Comparison of ENCODE assay signal across 17 cellular contexts in genomic region chr6:150676339-150676738, GRCh38.
DNase-seq lines count a peak whose midpoint lies in the region; ATAC-seq and TF ChIP-seq lines count a peak whose summit lies in the region.
"Had no signal": no experiment of that assay in that cellular context is flagged by ENCODE, and none has a peak within 500 bp of the region (broad histone marks: within the 10 kb centered on the region; RNA-seq: fewer than 3 reads in every experiment).

No MANE protein-coding gene starts in this region.

- H3K9me3 Mint-ChIP-seq in nephron (no peaks in the 10 kb centered on the region), glutamatergic neuron (ENCODE audit: unreplicated experiment) (no peaks in the 10 kb centered on the region)
- H3K9me3 Mint-ChIP-seq in activated naive CD8-positive, alpha-beta T cell treated with anti-CD3 and anti-CD28 coated beads, Interleukin-2, amount 50 U/mL, for 24 hours = no peaks in the 10 kb centered on the region

- peak; percentile 22 for DNase-seq in choroid plexus epithelial cell (ENCODE audit: low read depth)
- peak; percentile 5 for DNase-seq in fibroblast of mammary gland (ENCODE audit: low read depth)
- DNase-seq in activated naive CD8-positive, alpha-beta T cell treated with anti-CD3 and anti-CD28 coated beads, Interleukin-2, amount 50 U/mL, for 24 hours = no peak
- no peak for DNase-seq in glutamatergic neuron
- DNase-seq: ACHN; BE2C; C1 segment of cervical spinal cord; CD4-positive, CD25-positive, alpha-beta regulatory T cell; DMS153; DMS79; GDM1; GOT3; H7; HFFc6 had no signal

- ATAC-seq in activated naive CD8-positive, alpha-beta T cell treated with anti-CD3 and anti-CD28 coated beads, Interleukin-2, amount 50 U/mL, for 24 hours = no peak
- no peak for ATAC-seq in HG03159 (IDR thresholded peaks at IDR 0.05; ENCODE audit: unreplicated experiment)
- ATAC-seq: HCT116 had no signal

- no peaks in the 10 kb centered on the region for H3K27me3 Mint-ChIP-seq in nephron (ENCODE audit: low read depth)
- peaks cover 4% of the 10 kb centered on the region for H3K27me3 Mint-ChIP-seq in activated naive CD8-positive, alpha-beta T cell treated with anti-CD3 and anti-CD28 coated beads, Interleukin-2, amount 50 U/mL, for 24 hours
- H3K27me3 Mint-ChIP-seq in glutamatergic neuron (ENCODE audit: unreplicated experiment) = no peaks in the 10 kb centered on the region

- H3K4me1 Mint-ChIP-seq in nephron (peaks cover 61% of the 10 kb centered on the region), glutamatergic neuron (ENCODE audit: low read depth, unreplicated experiment) (no peaks in the 10 kb centered on the region)
- peaks cover 7% of the 10 kb centered on the region for H3K4me1 Mint-ChIP-seq in activated naive CD8-positive, alpha-beta T cell treated with anti-CD3 and anti-CD28 coated beads, Interleukin-2, amount 50 U/mL, for 24 hours

- H3K4me3 Mint-ChIP-seq in nephron (peak overlapping the region in 1 of 3 experiments; percentile 2), glutamatergic neuron (ENCODE audit: unreplicated experiment) (no peak overlapping the region)
- H3K4me3 Mint-ChIP-seq in activated naive CD8-positive, alpha-beta T cell treated with anti-CD3 and anti-CD28 coated beads, Interleukin-2, amount 50 U/mL, for 24 hours = no peak overlapping the region
- H3K4me3 Mint-ChIP-seq: CD4-positive, CD25-positive, alpha-beta regulatory T cell; HFFc6 had no signal

- peaks cover 9% of the 10 kb centered on the region for H3K36me3 Mint-ChIP-seq in nephron (ENCODE audit: low read depth)
- H3K36me3 Mint-ChIP-seq in activated naive CD8-positive, alpha-beta T cell treated with anti-CD3 and anti-CD28 coated beads, Interleukin-2, amount 50 U/mL, for 24 hours (ENCODE audit: low read depth) = no peaks in the 10 kb centered on the region
- no peaks in the 10 kb centered on the region for H3K36me3 Mint-ChIP-seq in glutamatergic neuron (ENCODE audit: unreplicated experiment)

- no peak for TF ChIP-seq CTCF in choroid plexus epithelial cell (conservative IDR thresholded peaks at IDR 0.05; ENCODE audit: low read depth, low read length)
- TF ChIP-seq CTCF in fibroblast of mammary gland (conservative IDR thresholded peaks at IDR 0.05; ENCODE audit: control insufficient read depth, insufficient read depth, low read depth, low read length) = no peak
- no peak for TF ChIP-seq CTCF in nephron (IDR thresholded peaks at IDR 0.05; ENCODE audit: unreplicated experiment in 3 of 3)
- no peak for TF ChIP-seq CTCF in glutamatergic neuron (IDR thresholded peaks at IDR 0.05; ENCODE audit: partially characterized antibody, unreplicated experiment)

- H3K27ac Mint-ChIP-seq in nephron (peak overlapping the region; percentile 56 to 90 (median 86)), glutamatergic neuron (ENCODE audit: unreplicated experiment) (no peak overlapping the region)
- H3K27ac Mint-ChIP-seq in activated naive CD8-positive, alpha-beta T cell treated with anti-CD3 and anti-CD28 coated beads, Interleukin-2, amount 50 U/mL, for 24 hours = no peak overlapping the region
- H3K27ac Mint-ChIP-seq: CD4-positive, CD25-positive, alpha-beta regulatory T cell; HFFc6 had no signal

- no peak overlapping the region for H3K4me3 ChIP-seq in choroid plexus epithelial cell (ENCODE audit: low read depth, low read length)
- H3K4me3 ChIP-seq in fibroblast of mammary gland (ENCODE audit: control insufficient read depth, low read depth, low read length) = no peak overlapping the region

Comparison
In these comparisons a context has a peak if more than half of its experiments do, and no peak if none do; other contexts are left out.
1. DNase-seq: peak in choroid plexus epithelial cell (single experiment) and fibroblast of mammary gland (single experiment); none in activated naive CD8-positive, alpha-beta T cell treated with anti-CD3 and anti-CD28 coated beads, Interleukin-2, amount 50 U/mL, for 24 hours (single experiment) and glutamatergic neuron (single experiment).
2. H3K27ac Mint-ChIP-seq: peak in nephron (3 of 3); none in activated naive CD8-positive, alpha-beta T cell treated with anti-CD3 and anti-CD28 coated beads, Interleukin-2, amount 50 U/mL, for 24 hours (single experiment) and glutamatergic neuron (single experiment).